Comparison of ENCODE assay signal across 8 cellular contexts in the genomic region with DNA sequence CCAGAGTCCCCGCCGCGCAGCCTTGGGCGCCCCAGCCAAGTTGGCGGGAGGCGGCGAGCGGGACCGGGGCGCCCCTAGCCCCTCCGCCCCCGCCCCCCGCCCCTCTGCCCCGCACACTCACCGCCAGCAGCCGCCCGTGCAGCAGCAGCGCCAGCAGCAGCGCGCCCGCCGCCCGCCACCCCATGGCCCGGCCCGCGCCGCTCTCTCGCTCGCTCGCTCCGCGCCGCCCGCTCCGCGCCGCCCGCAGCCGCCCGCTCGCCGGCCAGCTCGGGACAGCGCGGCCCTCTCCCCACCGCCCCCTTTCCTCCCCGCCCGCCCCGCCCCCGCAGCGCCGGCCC. TPM values are rescaled to one million over a fixed set of nuclear protein-coding genes. Genes with fewer than 3 reads are reported as not detected.
DNase-seq lines count a peak whose midpoint lies in the region; ATAC-seq and TF ChIP-seq lines count a peak whose summit lies in the region.

Gene HSPG2 (minus strand): TSS at position 277 of the 338 bp plus-strand sequence. CDS start 93 bp downstream, at position 184.

- H3K4me2 ChIP-seq in SU-DHL-6 (ENCODE audit: low read depth, low read length, poor library complexity, severe bottlenecking) (peak within 1 kb of the TSS; percentile 49), parathyroid adenoma (ENCODE audit: low read length) (peak within 1 kb of the TSS; percentile 88)

- TF ChIP-seq CTCF in GM12865 (IDR thresholded peaks at IDR 0.05; ENCODE audit: insufficient read depth, low read depth, low read length, missing control alignments) = no peak
- TF ChIP-seq CTCF in SU-DHL-6 (IDR thresholded peaks at IDR 0.05; ENCODE audit: insufficient read depth, low read length, poor library complexity, severe bottlenecking) = no peak
- no peak for TF ChIP-seq CTCF in foreskin keratinocyte (conservative IDR thresholded peaks at IDR 0.05)
- TF ChIP-seq CTCF in parathyroid adenoma (IDR thresholded peaks at IDR 0.05) = no peak

- intact Hi-C loops in head of caudate nucleus (cut with DNase I) = loop anchor here (5.0 kb wide), 1 partner anchor 155 kb away; the partner anchor contains the start of gene USP48

- no peaks in the 10 kb centered on the region for H4K20me1 ChIP-seq in SU-DHL-6 (ENCODE audit: low read depth, low read length)

- peaks cover 54% of the 10 kb centered on the region for H3K4me1 ChIP-seq in foreskin keratinocyte
- H3K4me1 ChIP-seq in parathyroid adenoma = peaks cover 10% of the 10 kb centered on the region

- H3K9me3 ChIP-seq in SU-DHL-6 (ENCODE audit: insufficient read depth, low read length) = no peaks in the 10 kb centered on the region
- no peaks in the 10 kb centered on the region for H3K9me3 ChIP-seq in parathyroid adenoma (ENCODE audit: control insufficient read depth, low read length)

- H3K27me3 ChIP-seq in SU-DHL-6 (ENCODE audit: low read length) (no peaks in the 10 kb centered on the region), foreskin keratinocyte (no peaks in the 10 kb centered on the region), parathyroid adenoma (ENCODE audit: control insufficient read depth, insufficient read depth, low read length) (no peaks in the 10 kb centered on the region)

- H3F3A ChIP-seq in SU-DHL-6 (ENCODE audit: insufficient read depth) = no peaks in the 10 kb centered on the region

- peak within 1 kb of the TSS; percentile 59 for H2AFZ ChIP-seq in SU-DHL-6 (ENCODE audit: low read depth, low read length, severe bottlenecking)
- peak within 1 kb of the TSS; percentile 88 for H2AFZ ChIP-seq in parathyroid adenoma

- no peak for DNase-seq in GM12865 (ENCODE audit: low read depth)
- no peak for DNase-seq in foreskin keratinocyte
- DNase-seq in NCI-H1417 (lab: John Stamatoyannopoulos, UW) = no peak
- DNase-seq in head of caudate nucleus = no peak

- H3K79me2 ChIP-seq in SU-DHL-6 (ENCODE audit: insufficient read depth, low read length) (no peaks in the 10 kb centered on the region), parathyroid adenoma (no peaks in the 10 kb centered on the region)

- H3K36me3 ChIP-seq in SU-DHL-6 (ENCODE audit: low read length) (no peaks in the 10 kb centered on the region), parathyroid adenoma (ENCODE audit: control insufficient read depth, insufficient read depth, low read length) (no peaks in the 10 kb centered on the region)

- H3K27ac ChIP-seq in SU-DHL-6 (ENCODE audit: low read depth, low read length) (no peak within 1 kb of the TSS), foreskin keratinocyte (peak within 1 kb of the TSS; percentile 70), parathyroid adenoma (no peak within 1 kb of the TSS)

- peak; percentile 5 for ATAC-seq in foreskin keratinocyte
- ATAC-seq in GM19023 (IDR thresholded peaks at IDR 0.05; ENCODE audit: unreplicated experiment) = no peak
- no peak for ATAC-seq in HG02870 (IDR thresholded peaks at IDR 0.05; ENCODE audit: unreplicated experiment)

- peak within 1 kb of the TSS; percentile 4; the same call in 1 of the 2 replicates for H3K4me3 ChIP-seq in GM12865 (ENCODE audit: low read depth, low read length)
- H3K4me3 ChIP-seq in SU-DHL-6 (ENCODE audit: insufficient read depth, low read length, poor library complexity, severe bottlenecking) = peak within 1 kb of the TSS; percentile 37
- H3K4me3 ChIP-seq in parathyroid adenoma (ENCODE audit: low read depth, low read length) = peak within 1 kb of the TSS; percentile 59

- no peaks in the 10 kb centered on the region for H3K9me2 ChIP-seq in SU-DHL-6 (replicated peaks; ENCODE audit: insufficient read depth, low read length)

- H3K9ac ChIP-seq in SU-DHL-6 (ENCODE audit: low read length) (peak within 1 kb of the TSS; percentile 34; the same call in 1 of the 2 replicates), parathyroid adenoma (no peak within 1 kb of the TSS)

RNA-seq across cellular contexts. Expression of gene HSPG2, which starts in this region (rescaled TPM):
- total RNA-seq in foreskin keratinocyte = 44.6 and 57.5 TPM in 2 replicates
- 36.2 and 44.7 TPM in 2 replicates for polyA plus RNA-seq in foreskin keratinocyte

Comparison
In these comparisons a context has a peak if more than half of its experiments do, and no peak if none do; other contexts are left out.
1. H3K4me3 ChIP-seq: peak in every context shown above with its lines; median percentile 59 in parathyroid adenoma; 37 in SU-DHL-6; 4 in GM12865.